22 cellular contexts compared by ENCODE assay signal in genomic region chr19:50481351-50482149, GRCh38. TPM values are rescaled to one million over a fixed set of nuclear protein-coding genes. Genes with fewer than 3 reads are reported as not detected.
"Had no signal": no experiment of that assay in that cellular context is flagged by ENCODE, and none has a peak within 500 bp of the region (broad histone marks: within the 10 kb centered on the region; RNA-seq: fewer than 3 reads in every experiment).

No MANE protein-coding gene starts in this region.

- H3K36me3 ChIP-seq: breast epithelium had no signal

- H3K27me3 ChIP-seq: breast epithelium, hepatocyte, pancreas had no signal

- H3K4me3 Mint-ChIP-seq: activated CD4-positive, alpha-beta T cell treated with anti-CD3 and anti-CD28 coated beads, Interleukin-2, amount 10 ng/mL, durations not matched to agents 24 days and 14 days; activated CD8-positive, alpha-beta T cell treated with anti-CD3 and anti-CD28 coated beads, Interleukin-2, amount 10 ng/mL, durations not matched to agents 7 days and 5 days; activated T-cell treated with anti-CD3 and anti-CD28 coated beads, Interleukin-2, amount 50 U/mL, for 4 hours had no signal

- H3K4me3 ChIP-seq: breast epithelium, hepatocyte, pancreas, sigmoid colon, tibial artery had no signal

- ATAC-seq: activated CD8-positive, alpha-beta T cell treated with anti-CD3 and anti-CD28 coated beads, Interleukin-2, amount 10 ng/mL, durations not matched to agents 7 days and 5 days; activated T-cell treated with anti-CD3 and anti-CD28 coated beads, Interleukin-2, amount 50 U/mL, for 4 hours; pancreas had no signal

- H3K9me3 Mint-ChIP-seq: activated CD4-positive, alpha-beta T cell treated with anti-CD3 and anti-CD28 coated beads, Interleukin-2, amount 10 ng/mL, durations not matched to agents 24 days and 14 days; activated T-cell treated with anti-CD3 and anti-CD28 coated beads, Interleukin-2, amount 50 U/mL, for 4 hours had no signal

- H3K27ac Mint-ChIP-seq: activated CD4-positive, alpha-beta T cell treated with anti-CD3 and anti-CD28 coated beads, Interleukin-2, amount 10 ng/mL, durations not matched to agents 24 days and 14 days; activated CD8-positive, alpha-beta T cell treated with anti-CD3 and anti-CD28 coated beads, Interleukin-2, amount 10 ng/mL, durations not matched to agents 7 days and 5 days had no signal

- H3K27ac ChIP-seq: breast epithelium, hepatocyte, pancreas, sigmoid colon, tibial artery had no signal

- H3K27me3 Mint-ChIP-seq: activated CD4-positive, alpha-beta T cell treated with anti-CD3 and anti-CD28 coated beads, Interleukin-2, amount 10 ng/mL, durations not matched to agents 24 days and 14 days had no signal

- H3K9me3 ChIP-seq: breast epithelium, pancreas, sigmoid colon, tibial artery had no signal

- DNase-seq: activated CD4-positive, alpha-beta T cell treated with anti-CD3 and anti-CD28 coated beads, Interleukin-2, amount 10 ng/mL, durations not matched to agents 24 days and 14 days; activated CD8-positive, alpha-beta memory T cell treated with anti-CD3 and anti-CD28 coated beads, Interleukin-2, amount 50 U/mL, for 4 hours; activated CD8-positive, alpha-beta T cell treated with anti-CD3 and anti-CD28 coated beads, Interleukin-2, amount 10 ng/mL, durations not matched to agents 7 days and 5 days; activated naive CD4-positive, alpha-beta T cell treated with anti-CD3 and anti-CD28 coated beads, Interleukin-2, amount 50 U/mL, for 16 hours; activated T-cell treated with anti-CD3 and anti-CD28 coated beads, Interleukin-2, amount 50 U/mL, for 4 hours; foreskin fibroblast; sigmoid colon; stimulated activated CD4-positive, alpha-beta T cell treated with anti-CD3 and anti-CD28 coated beads, Interleukin-4, amount 100 ng/mL, for 4 hours; stimulated activated naive CD4-positive, alpha-beta T cell; substantia nigra; T-helper 1 cell; T1000; tibial artery had no signal

RNA-seq across cellular contexts. Expression of gene GARIN5A, which starts 4.9 kb away (rescaled TPM):
- total RNA-seq: astrocyte, glomerular endothelial cell had no signal

RNA-seq across cellular contexts. Expression of gene EMC10, which starts 5.2 kb away (rescaled TPM):
- total RNA-seq: astrocyte had no signal

RNA-seq across cellular contexts. Expression of gene JOSD2, which starts 29.4 kb away (rescaled TPM):
- total RNA-seq: astrocyte had no signal

RNA-seq across cellular contexts. Expression of gene ASPDH, which starts 32.2 kb away (rescaled TPM):
- total RNA-seq: activated CD4-positive, alpha-beta T cell treated with anti-CD3 and anti-CD28 coated beads, Interleukin-2, amount 10 ng/mL, durations not matched to agents 24 days and 14 days; activated CD8-positive, alpha-beta T cell treated with anti-CD3 and anti-CD28 coated beads, Interleukin-2, amount 10 ng/mL, durations not matched to agents 7 days and 5 days; activated T-cell treated with anti-CD3 and anti-CD28 coated beads, Interleukin-2, amount 50 U/mL, for 4 hours; astrocyte; breast epithelium; dermis microvascular lymphatic vessel endothelial cell; glomerular endothelial cell; lung microvascular endothelial cell; myocyte; renal cortical epithelial cell; sigmoid colon had no signal
- polyA plus RNA-seq: sigmoid colon had no signal

RNA-seq across cellular contexts. Expression of gene MYBPC2, which starts 48.9 kb away (rescaled TPM):
- total RNA-seq: activated CD8-positive, alpha-beta T cell treated with anti-CD3 and anti-CD28 coated beads, Interleukin-2, amount 10 ng/mL, durations not matched to agents 7 days and 5 days; astrocyte; glomerular endothelial cell; lung microvascular endothelial cell; sigmoid colon had no signal
- polyA plus RNA-seq: hepatocyte had no signal
